In the genomic region with DNA sequence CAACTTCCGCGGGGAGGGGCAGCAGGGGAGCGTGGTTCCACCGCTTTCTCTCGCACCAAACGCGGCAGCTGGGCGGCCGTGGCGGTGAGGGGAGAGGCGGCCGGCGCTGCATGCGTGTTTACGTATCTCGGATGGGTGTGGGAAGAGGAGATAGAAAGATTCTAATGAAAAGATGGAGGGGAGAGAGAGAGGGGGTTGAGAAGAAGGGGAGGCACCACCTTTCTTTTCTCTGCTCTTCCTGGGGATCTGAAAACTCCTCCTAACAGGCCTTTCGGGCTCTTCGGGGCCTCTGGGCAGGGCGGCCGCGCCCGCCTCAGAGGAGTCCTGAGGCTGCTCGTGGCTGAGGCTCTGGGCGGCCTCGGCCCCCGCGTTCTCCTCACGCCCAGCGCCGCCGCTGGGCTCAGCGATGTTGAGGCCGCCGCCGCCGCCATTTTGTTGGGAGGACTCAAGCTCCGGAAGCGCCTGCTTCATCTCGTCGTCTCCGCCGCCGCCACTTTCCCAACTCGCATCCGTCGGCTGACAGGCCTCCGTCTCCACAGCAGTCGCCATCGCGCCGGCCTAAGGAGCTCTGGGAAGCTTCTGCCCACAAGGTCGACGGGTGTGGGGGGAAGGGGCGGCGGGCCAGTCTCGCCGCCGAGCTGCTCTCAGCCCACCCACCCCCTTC, we compare ENCODE assay signal across 1 cellular context.
TF ChIP-seq lines count a peak whose summit lies in the region.

No MANE protein-coding gene starts in this region.

TF ChIP-seq in HepG2, 621 proteins besides CTCF, POLR2A, EP300 and RAD21 (continued from another document and continues in another):
- peak in 1 of 2 experiments; percentile 72; a peak in 3 of 4 replicates for TF ChIP-seq HMGXB4 (CRISPR knock-in tag; IDR thresholded peaks at IDR 0.05; ENCODE audit: borderline replicate concordance in 1 of 2, low read depth in 1 of 2)
- peak; percentile 26 for TF ChIP-seq NAIF1 (CRISPR knock-in tag; IDR thresholded peaks at IDR 0.05; ENCODE audit: borderline replicate concordance)
- TF ChIP-seq HDAC2 (CRISPR knock-in tag; IDR thresholded peaks at IDR 0.05): peak; percentile 40; the same call in 1 of the 2 replicates
- no peak for TF ChIP-seq NR2F1 (CRISPR knock-in tag; IDR thresholded peaks at IDR 0.05)
- peak; percentile 70 for TF ChIP-seq SAP130 (CRISPR knock-in tag; IDR thresholded peaks at IDR 0.05; ENCODE audit: low read depth)
- no peak; the same call in 1 of the 2 replicates for TF ChIP-seq BCL6 (CRISPR knock-in tag; IDR thresholded peaks at IDR 0.05)
- TF ChIP-seq CENPBD1 (CRISPR knock-in tag; IDR thresholded peaks at IDR 0.05; ENCODE audit: borderline replicate concordance, low read depth): no peak
- TF ChIP-seq MIER3 (CRISPR knock-in tag; IDR thresholded peaks at IDR 0.05; ENCODE audit: borderline replicate concordance): 0 out of 2 replicates have a peak, but pooled peaks have one; percentile 42
- peak; percentile 80 for TF ChIP-seq GABPB1 (CRISPR knock-in tag; IDR thresholded peaks at IDR 0.05)
- TF ChIP-seq ZNF337 (CRISPR knock-in tag; IDR thresholded peaks at IDR 0.05; ENCODE audit: borderline replicate concordance, low read depth): 0 out of 2 replicates have a peak, but pooled peaks have one; percentile 36
- no peak; the same call in 1 of the 2 replicates for TF ChIP-seq FOXO1 (CRISPR knock-in tag; IDR thresholded peaks at IDR 0.05)
- no peak for TF ChIP-seq SMYD3 (CRISPR knock-in tag; IDR thresholded peaks at IDR 0.05)
- no peak for TF ChIP-seq POLR2AphosphoS2 (IDR thresholded peaks at IDR 0.05; ENCODE audit: low read depth, low read length)
- TF ChIP-seq FOXA3 (CRISPR knock-in tag; IDR thresholded peaks at IDR 0.05): peak; percentile 26; the same call in 1 of the 2 replicates
- 0 out of 2 replicates have a peak, but pooled peaks have one; percentile 9 for TF ChIP-seq ZSCAN21 (CRISPR knock-in tag; IDR thresholded peaks at IDR 0.05; ENCODE audit: borderline replicate concordance)
- TF ChIP-seq ZNF556 (CRISPR knock-in tag; IDR thresholded peaks at IDR 0.05; ENCODE audit: borderline replicate concordance): peak; percentile 44; the same call in 1 of the 2 replicates
- TF ChIP-seq KMT2A (CRISPR knock-in tag; IDR thresholded peaks at IDR 0.05): peak; percentile 84
- no peak for TF ChIP-seq HMG20A (CRISPR knock-in tag; IDR thresholded peaks at IDR 0.05; ENCODE audit: borderline replicate concordance)
- TF ChIP-seq TRIM22 (IDR thresholded peaks at IDR 0.05): no peak
- no peak for TF ChIP-seq ZBTB8A (CRISPR knock-in tag; IDR thresholded peaks at IDR 0.05; ENCODE audit: borderline replicate concordance, low read depth)
- 0 out of 2 replicates have a peak, but pooled peaks have one; percentile 38 for TF ChIP-seq NFRKB (IDR thresholded peaks at IDR 0.05)
- TF ChIP-seq BRF2 (CRISPR knock-in tag; IDR thresholded peaks at IDR 0.05): no peak
- TF ChIP-seq ZNF777 (CRISPR knock-in tag; IDR thresholded peaks at IDR 0.05): peak; percentile 78
- no peak for TF ChIP-seq GATA4 (IDR thresholded peaks at IDR 0.05; ENCODE audit: borderline replicate concordance, low read depth)
- no peak for TF ChIP-seq ZNF160 (CRISPR knock-in tag; IDR thresholded peaks at IDR 0.05)
- TF ChIP-seq SP5 (CRISPR knock-in tag; IDR thresholded peaks at IDR 0.05; ENCODE audit: borderline replicate concordance, low read depth): peak; percentile 31; the same call in 1 of the 2 replicates
- TF ChIP-seq, protein P1, sequence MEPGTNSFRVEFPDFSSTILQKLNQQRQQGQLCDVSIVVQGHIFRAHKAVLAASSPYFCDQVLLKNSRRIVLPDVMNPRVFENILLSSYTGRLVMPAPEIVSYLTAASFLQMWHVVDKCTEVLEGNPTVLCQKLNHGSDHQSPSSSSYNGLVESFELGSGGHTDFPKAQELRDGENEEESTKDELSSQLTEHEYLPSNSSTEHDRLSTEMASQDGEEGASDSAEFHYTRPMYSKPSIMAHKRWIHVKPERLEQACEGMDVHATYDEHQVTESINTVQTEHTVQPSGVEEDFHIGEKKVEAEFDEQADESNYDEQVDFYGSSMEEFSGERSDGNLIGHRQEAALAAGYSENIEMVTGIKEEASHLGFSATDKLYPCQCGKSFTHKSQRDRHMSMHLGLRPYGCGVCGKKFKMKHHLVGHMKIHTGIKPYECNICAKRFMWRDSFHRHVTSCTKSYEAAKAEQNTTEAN (CRISPR knock-in tag; conservative IDR thresholded peaks at IDR 0.05): no peak
- TF ChIP-seq SMAD3 (CRISPR knock-in tag; IDR thresholded peaks at IDR 0.05): peak; percentile 9; the same call in 1 of the 2 replicates
- no peak for TF ChIP-seq TCF12 (IDR thresholded peaks at IDR 0.05)
- TF ChIP-seq TCF12 (CRISPR knock-in tag; IDR thresholded peaks at IDR 0.05): no peak
- TF ChIP-seq EEA1 (CRISPR knock-in tag; IDR thresholded peaks at IDR 0.05; ENCODE audit: borderline replicate concordance): no peak; the same call in 1 of the 2 replicates
- TF ChIP-seq HNF4A (CRISPR knock-in tag; IDR thresholded peaks at IDR 0.05): no peak
- TF ChIP-seq GZF1 (CRISPR knock-in tag; IDR thresholded peaks at IDR 0.05): no peak
- no peak for TF ChIP-seq HBP1 (CRISPR knock-in tag; IDR thresholded peaks at IDR 0.05; ENCODE audit: low read depth)
- no peak for TF ChIP-seq MEIS2 (CRISPR knock-in tag; IDR thresholded peaks at IDR 0.05)
- no peak for TF ChIP-seq MTF1 (CRISPR knock-in tag; IDR thresholded peaks at IDR 0.05)
- no peak for TF ChIP-seq ZBTB42 (CRISPR knock-in tag; IDR thresholded peaks at IDR 0.05)
- TF ChIP-seq KIAA2018 (CRISPR knock-in tag; IDR thresholded peaks at IDR 0.05; ENCODE audit: borderline replicate concordance): 0 out of 2 replicates have a peak, but pooled peaks have one; percentile 19
- TF ChIP-seq ZBTB7A (CRISPR knock-in tag; IDR thresholded peaks at IDR 0.05): peak; percentile 32; the same call in 1 of the 2 replicates
- TF ChIP-seq HIVEP1 (CRISPR knock-in tag; IDR thresholded peaks at IDR 0.05): no peak; the same call in 1 of the 2 replicates
- TF ChIP-seq HOXA5 (CRISPR knock-in tag; IDR thresholded peaks at IDR 0.05): no peak
- TF ChIP-seq POLR2AphosphoS5 (IDR thresholded peaks at IDR 0.05; ENCODE audit: low read depth, low read length): peak; percentile 75
- TF ChIP-seq JUN (CRISPR knock-in tag; IDR thresholded peaks at IDR 0.05): no peak
- 0 out of 2 replicates have a peak, but pooled peaks have one; percentile 8 for TF ChIP-seq ZNF414 (CRISPR knock-in tag; IDR thresholded peaks at IDR 0.05)
